Comparison of ENCODE assay signal across 9 cellular contexts in the genomic region with DNA sequence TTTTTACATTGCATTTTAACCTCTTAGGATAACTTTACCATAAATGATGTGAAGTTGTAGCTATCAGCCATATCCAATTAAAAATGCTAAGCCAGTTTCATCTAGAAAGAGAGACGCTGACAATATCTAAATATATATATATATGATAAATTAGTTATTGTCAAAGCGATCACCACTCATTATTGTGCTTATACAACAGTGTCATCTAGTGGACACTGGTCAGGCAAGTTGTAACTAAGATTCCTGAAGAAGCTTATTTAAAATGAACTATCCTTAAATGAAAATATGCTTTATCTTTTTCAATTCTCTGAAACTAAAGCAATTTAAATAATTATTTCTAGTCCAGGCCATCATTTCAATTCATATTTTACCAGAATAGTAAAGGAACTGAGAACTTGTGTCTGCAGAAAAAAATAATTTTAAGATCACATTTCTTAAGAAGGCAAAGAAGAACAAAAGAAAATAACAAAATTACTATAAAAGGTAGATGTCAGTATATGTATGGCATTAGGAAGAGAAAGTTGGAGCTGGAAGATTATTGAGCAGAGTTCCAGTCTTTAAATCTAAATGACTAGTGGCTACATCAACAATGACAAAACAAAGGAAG.
DNase-seq lines count a peak whose midpoint lies in the region; ATAC-seq and TF ChIP-seq lines count a peak whose summit lies in the region.
"Had no signal": no experiment of that assay in that cellular context is flagged by ENCODE, and none has a peak within 500 bp of the region (broad histone marks: within the 10 kb centered on the region; RNA-seq: fewer than 3 reads in every experiment).

No MANE protein-coding gene starts in this region.

- 10 to 14% methylated on average over 2 of the region's 2 CpGs for WGBS in heart right ventricle, 2 donors

- H3K4me3 ChIP-seq in heart right ventricle (no peak overlapping the region), astrocyte of the spinal cord (ENCODE audit: low read depth, low read length) (no peak overlapping the region)

- H3K27ac ChIP-seq in heart right ventricle, result no peak overlapping the region

- no peak for ATAC-seq in heart right ventricle
- ATAC-seq in left cardiac atrium, result no peak
- no peak for ATAC-seq in activated naive CD4-positive, alpha-beta T cell treated with anti-CD3 and anti-CD28 coated beads, Interleukin-2, amount 50 U/mL, for 72 hours
- no peak for ATAC-seq in HG02588 (IDR thresholded peaks at IDR 0.05; ENCODE audit: unreplicated experiment)

- DNase-seq in heart right ventricle (no peak), left cardiac atrium (no peak), NCI-H2029 (lab: John Stamatoyannopoulos, UW) (peak; percentile 52), astrocyte of the spinal cord (ENCODE audit: low read depth, low spot score) (peak; percentile 83), left kidney (ENCODE audit: low read depth, low spot score) (peak; percentile 68), HK-2 (ENCODE audit: unreplicated experiment) (no peak)
- DNase-seq in activated naive CD4-positive, alpha-beta T cell treated with anti-CD3 and anti-CD28 coated beads, Interleukin-2, amount 50 U/mL, for 72 hours (ENCODE audit: low spot score in 2 of 2), result no peak

- no peaks in the 10 kb centered on the region for H3K9me3 Mint-ChIP-seq in activated naive CD4-positive, alpha-beta T cell treated with anti-CD3 and anti-CD28 coated beads, Interleukin-2, amount 50 U/mL, for 72 hours

- H3K27me3 ChIP-seq in heart right ventricle, result peaks cover 0 to 7% (median 0%) of the 10 kb centered on the region in 7 donors

- H3K9me3 ChIP-seq in heart right ventricle, result no peaks in the 10 kb centered on the region

- no peak overlapping the region for H3K27ac Mint-ChIP-seq in activated naive CD4-positive, alpha-beta T cell treated with anti-CD3 and anti-CD28 coated beads, Interleukin-2, amount 50 U/mL, for 72 hours
- H3K27ac Mint-ChIP-seq: activated naive CD8-positive, alpha-beta T cell had no signal

- peak; percentile 38 to 80 (median 69) for TF ChIP-seq CTCF in heart right ventricle (IDR thresholded peaks at IDR 0.05)
- TF ChIP-seq CTCF in astrocyte of the spinal cord (IDR thresholded peaks at IDR 0.05; ENCODE audit: low read depth, low read length), result peak; percentile 86

- in situ Hi-C loops in astrocyte of the spinal cord (cut with HindIII; ENCODE audit: low sequenced_read_pairs), result no loop called here

- H3K36me3 ChIP-seq in heart right ventricle, result no peaks in the 10 kb centered on the region

- H3K36me3 Mint-ChIP-seq in activated naive CD4-positive, alpha-beta T cell treated with anti-CD3 and anti-CD28 coated beads, Interleukin-2, amount 50 U/mL, for 72 hours, result no peaks in the 10 kb centered on the region
- H3K36me3 Mint-ChIP-seq: activated naive CD8-positive, alpha-beta T cell had no signal

- intact Hi-C loops in heart right ventricle (cut with DNase I), result loop anchor here in 3 of 10 donors (10.0 kb wide), 3 partner anchors 403 to 1503 kb away; no protein-coding TSS in a partner anchor
- intact Hi-C loops in left cardiac atrium (cut with DNase I), result loop anchor here in 1 of 2 donors (10.0 kb wide), 2 partner anchors 463 to 1503 kb away; no protein-coding TSS in a partner anchor

- H3K4me1 ChIP-seq in heart right ventricle, result no peaks in the 10 kb centered on the region

Comparison
In these comparisons a context has a peak if more than half of its experiments do, and no peak if none do; other contexts are left out.
1. DNase-seq: peak in NCI-H2029 (single experiment), astrocyte of the spinal cord (single experiment) and left kidney (single experiment); none in heart right ventricle (0 of 2), left cardiac atrium (single experiment), HK-2 (single experiment) and activated naive CD4-positive, alpha-beta T cell treated with anti-CD3 and anti-CD28 coated beads, Interleukin-2, amount 50 U/mL, for 72 hours (0 of 2).